In the genomic region with DNA sequence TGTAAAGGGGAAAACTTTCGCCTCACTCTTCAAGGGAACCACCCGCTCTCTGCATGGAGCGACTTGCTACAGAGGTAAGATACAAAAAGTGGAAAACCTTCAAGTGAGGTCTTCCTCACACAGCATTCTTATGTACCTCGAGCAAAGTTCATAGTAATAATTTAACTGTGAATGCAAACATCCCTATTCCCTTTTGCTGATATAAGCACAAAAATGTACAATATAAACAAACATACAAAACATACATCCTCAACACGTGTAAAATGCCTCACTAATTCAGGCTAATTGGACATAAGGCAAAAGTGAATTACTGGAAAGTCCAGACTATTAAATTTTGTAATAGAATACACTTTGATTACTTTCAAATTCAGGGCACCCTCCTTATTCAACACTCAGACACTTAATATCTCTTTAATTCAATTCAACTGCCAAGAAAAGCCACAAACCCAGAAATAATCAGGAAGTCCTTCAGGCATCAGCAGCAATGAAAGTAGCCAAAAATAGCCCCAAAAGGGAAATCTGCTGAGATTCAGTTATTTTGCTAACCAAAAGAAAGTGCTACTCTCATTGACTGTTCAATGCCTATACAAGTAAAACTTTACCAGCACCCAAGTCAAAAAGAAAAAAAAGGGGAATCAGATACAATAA, we compare ENCODE assay signal across 22 cellular contexts. TPM values are rescaled to one million over a fixed set of nuclear protein-coding genes. Genes with fewer than 3 reads are reported as not detected.
"Had no signal": no experiment of that assay in that cellular context is flagged by ENCODE, and none has a peak within 500 bp of the region (broad histone marks: within the 10 kb centered on the region; RNA-seq: fewer than 3 reads in every experiment).

No MANE protein-coding gene starts in this region.

- H3K9me3 ChIP-seq: left lung, mucosa of descending colon, ovary, tibial artery, vagina had no signal

- H3K27me3 ChIP-seq: ovary, vagina had no signal

- H3K27ac ChIP-seq: left lung, ovary, tibial artery, vagina had no signal

- H3K4me3 ChIP-seq: left lung, mucosa of descending colon, ovary, tibial artery, vagina had no signal

- H3K36me3 ChIP-seq: left lung, ovary, tibial artery, vagina had no signal

- ATAC-seq: activated CD8-positive, alpha-beta memory T cell treated with anti-CD3 and anti-CD28 coated beads, Interleukin-2, amount 10 ng/mL, durations not matched to agents 7 days and 5 days; left lung; mucosa of descending colon; naive thymus-derived CD4-positive, alpha-beta T cell; stimulated activated naive B cell treated with anti-CD40 and anti-IgM and Interleukin-4, amounts not matched to agents 10 μg/mL and 1 μg/mL and 100 μg/mL, for 72 hours had no signal

- DNase-seq: activated CD4-positive, alpha-beta memory T cell treated with anti-CD3 and anti-CD28 coated beads for 36 hours; activated CD8-positive, alpha-beta memory T cell treated with anti-CD3 and anti-CD28 coated beads, Interleukin-2, amount 10 ng/mL, durations not matched to agents 7 days and 5 days; activated effector memory CD4-positive, alpha-beta T cell treated with Interleukin-2 at 50 U/mL for 16 hours; activated naive CD4-positive, alpha-beta T cell treated with anti-CD3 and anti-CD28 coated beads, Interleukin-2, amount 50 U/mL, for 16 hours; activated T-cell treated with anti-CD3 and anti-CD28 coated beads, Interleukin-2, amount 50 U/mL, for 24 hours; hippocampal formation; kidney; left lung; mammary epithelial cell; mucosa of descending colon; naive thymus-derived CD4-positive, alpha-beta T cell; ovary; stimulated activated CD4-positive, alpha-beta T cell treated with anti-CD3 and anti-CD28 coated beads, Interleukin-4, amount 100 ng/mL, for 1 hour; stimulated activated naive B cell treated with anti-CD40 and anti-IgM and Interleukin-4, amounts not matched to agents 10 μg/mL and 1 μg/mL and 100 μg/mL, for 72 hours; T1000; tibial artery had no signal

- FAIRE-seq: kidney had no signal

RNA-seq across cellular contexts. Expression of a gene that starts 15.2 kb away (rescaled TPM):
- total RNA-seq: activated CD4-positive, alpha-beta memory T cell treated with anti-CD3 and anti-CD28 coated beads for 36 hours; activated CD8-positive, alpha-beta memory T cell treated with anti-CD3 and anti-CD28 coated beads, Interleukin-2, amount 10 ng/mL, durations not matched to agents 7 days and 5 days; chondrocyte; dermis microvascular lymphatic vessel endothelial cell; epithelial cell of proximal tubule; glomerular endothelial cell; kidney; left lung; mammary epithelial cell; naive thymus-derived CD4-positive, alpha-beta T cell; ovary; renal cortical epithelial cell; vagina had no signal
- polyA plus RNA-seq: mammary epithelial cell; naive thymus-derived CD4-positive, alpha-beta T cell had no signal
